ENCODE assay signal across 21 cellular contexts in genomic region chr10:106894675-106895074, GRCh38.
"Had no signal": no experiment of that assay in that cellular context is flagged by ENCODE, and none has a peak within 500 bp of the region (broad histone marks: within the 10 kb centered on the region; RNA-seq: fewer than 3 reads in every experiment).

No MANE protein-coding gene starts in this region.

- H3K9me3 ChIP-seq: gastrocnemius medialis, neutrophil, right lobe of liver, testis, upper lobe of right lung had no signal

- H3K4me3 ChIP-seq: gastrocnemius medialis, right lobe of liver, SK-N-MC, testis, upper lobe of right lung had no signal

- DNase-seq: activated B cell treated with CpG ODN at 0.5 μM for 24 hours; activated CD4-positive, alpha-beta T cell treated with anti-CD3 and anti-CD28 coated beads for 36 hours; activated CD4-positive, alpha-beta T cell treated with anti-CD3 and anti-CD28 coated beads, Interleukin-2, amount 50 U/mL, for 48 hours; activated naive CD4-positive, alpha-beta T cell treated with Interleukin-2 at 50 U/mL for 16 hours; activated naive CD8-positive, alpha-beta T cell treated with anti-CD3 and anti-CD28 coated beads, Interleukin-2, amount 10 ng/mL, durations not matched to agents 7 days and 5 days; activated T-cell treated with anti-CD3 and anti-CD28 coated beads, Interleukin-2, amount 50 U/mL, for 48 hours; amniotic stem cell; dermis blood vessel endothelial cell; effector CD8-positive, alpha-beta T cell; gastrocnemius medialis; head of caudate nucleus; right lobe of liver; small intestine; SW 1271; T-helper 17 cell; upper lobe of right lung had no signal

- H3K27ac ChIP-seq: gastrocnemius medialis, neutrophil, parathyroid adenoma, right lobe of liver, SK-N-MC, testis, upper lobe of right lung had no signal

- ATAC-seq: activated CD4-positive, alpha-beta T cell treated with anti-CD3 and anti-CD28 coated beads for 36 hours; gastrocnemius medialis; stimulated activated memory B cell treated with anti-CD40 and anti-IgM and Interleukin-4, amounts not matched to agents 10 μg/mL and 1 μg/mL and 100 μg/mL, for 72 hours; T-helper 17 cell; upper lobe of right lung had no signal

- H3K36me3 ChIP-seq: gastrocnemius medialis, neutrophil, right lobe of liver, upper lobe of right lung had no signal

- H3K4me1 ChIP-seq: gastrocnemius medialis, parathyroid adenoma, testis, upper lobe of right lung had no signal

- H3K27me3 ChIP-seq: gastrocnemius medialis, neutrophil, right lobe of liver, testis, upper lobe of right lung had no signal

- FAIRE-seq: small intestine had no signal
